In the genomic region with DNA sequence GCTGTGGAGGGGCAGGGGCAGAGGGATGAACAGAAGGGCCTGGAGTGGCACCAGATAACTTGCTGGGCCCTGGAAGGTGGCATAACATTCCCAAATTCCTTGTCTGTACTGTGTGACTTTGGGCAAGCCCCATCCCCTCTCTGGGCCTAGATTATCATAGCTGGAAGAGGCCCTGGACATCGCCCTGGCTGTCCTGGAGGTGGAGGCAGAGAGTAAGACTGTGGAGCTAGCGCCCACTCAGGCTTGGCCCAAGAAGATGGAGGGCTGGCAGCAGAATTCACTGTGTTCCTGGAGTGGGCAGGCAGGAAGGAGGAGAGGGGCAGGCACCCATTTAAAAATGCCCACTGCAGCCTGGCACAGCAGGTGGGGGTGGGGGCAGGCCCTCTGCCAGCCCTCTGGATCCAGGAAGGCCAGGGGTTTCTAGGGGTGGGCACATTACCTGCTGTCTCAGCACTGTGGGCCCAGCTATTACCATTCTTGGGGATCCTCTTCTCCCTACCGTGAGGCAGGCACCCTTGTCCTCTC, we compare ENCODE assay signal across 9 cellular contexts. TPM values are rescaled to one million over a fixed set of nuclear protein-coding genes. Genes with fewer than 3 reads are reported as not detected.
DNase-seq lines count a peak whose midpoint lies in the region; ATAC-seq and TF ChIP-seq lines count a peak whose summit lies in the region.
"Had no signal": no experiment of that assay in that cellular context is flagged by ENCODE, and none has a peak within 500 bp of the region (broad histone marks: within the 10 kb centered on the region; RNA-seq: fewer than 3 reads in every experiment).

No MANE protein-coding gene starts in this region.

- TF ChIP-seq CTCF in esophagus squamous epithelium (IDR thresholded peaks at IDR 0.05) (peak in 1 of 6 experiments; percentile 19), progenitor cell of endocrine pancreas (IDR thresholded peaks at IDR 0.05; ENCODE audit: unreplicated experiment) (peak; percentile 46)

- H3K4me3 ChIP-seq in esophagus squamous epithelium = no peak overlapping the region

- H3K4me1 Mint-ChIP-seq in progenitor cell of endocrine pancreas (ENCODE audit: low read depth) = peaks cover 72% of the 10 kb centered on the region
- H3K4me1 Mint-ChIP-seq in stimulated activated naive CD8-positive, alpha-beta T cell treated with anti-CD3 and anti-CD28 coated beads, Interleukin-15, amount 100 ng/mL, for 72 hours = no peaks in the 10 kb centered on the region

- TF ChIP-seq POLR2A in esophagus squamous epithelium (IDR thresholded peaks at IDR 0.05) = no peak

- H3K27ac Mint-ChIP-seq in progenitor cell of endocrine pancreas = peak overlapping the region; percentile 88
- no peak overlapping the region for H3K27ac Mint-ChIP-seq in stimulated activated naive CD8-positive, alpha-beta T cell treated with anti-CD3 and anti-CD28 coated beads, Interleukin-15, amount 100 ng/mL, for 72 hours

- no peak for ATAC-seq in HG02981 (IDR thresholded peaks at IDR 0.05; ENCODE audit: unreplicated experiment)
- no peak for ATAC-seq in stimulated activated naive CD8-positive, alpha-beta T cell treated with anti-CD3 and anti-CD28 coated beads, Interleukin-15, amount 100 ng/mL, for 72 hours

- peaks cover 10 to 94% (median 40%) of the 10 kb centered on the region in 3 donors for H3K4me1 ChIP-seq in esophagus squamous epithelium

- no peaks in the 10 kb centered on the region for H3K27me3 ChIP-seq in esophagus squamous epithelium

- intact Hi-C loops in esophagus squamous epithelium (cut with DNase I) = no loop called here

- H3K27me3 Mint-ChIP-seq in progenitor cell of endocrine pancreas = no peaks in the 10 kb centered on the region
- H3K27me3 Mint-ChIP-seq in stimulated activated naive CD8-positive, alpha-beta T cell treated with anti-CD3 and anti-CD28 coated beads, Interleukin-15, amount 100 ng/mL, for 72 hours = peaks cover 9% of the 10 kb centered on the region

- H3K9me3 ChIP-seq in esophagus squamous epithelium = no peaks in the 10 kb centered on the region

- H3K4me3 Mint-ChIP-seq in progenitor cell of endocrine pancreas (ENCODE audit: low read depth) = no peak overlapping the region
- no peak overlapping the region for H3K4me3 Mint-ChIP-seq in stimulated activated naive CD8-positive, alpha-beta T cell treated with anti-CD3 and anti-CD28 coated beads, Interleukin-15, amount 100 ng/mL, for 72 hours

- H3K27ac ChIP-seq in esophagus squamous epithelium = peak overlapping the region; percentile 34 to 66 (median 56)
- H3K27ac ChIP-seq: epithelial cell of prostate had no signal

- WGBS in esophagus squamous epithelium, 2 donors = 53 to 65% methylated on average over 2 to 3 of the region's 3 CpGs

- H3K36me3 Mint-ChIP-seq in progenitor cell of endocrine pancreas (ENCODE audit: insufficient read depth) = no peaks in the 10 kb centered on the region

- no peaks in the 10 kb centered on the region for H3K9me3 Mint-ChIP-seq in progenitor cell of endocrine pancreas (ENCODE audit: low read depth)
- H3K9me3 Mint-ChIP-seq in stimulated activated naive CD8-positive, alpha-beta T cell treated with anti-CD3 and anti-CD28 coated beads, Interleukin-15, amount 100 ng/mL, for 72 hours = no peaks in the 10 kb centered on the region

- peak; percentile 62 for DNase-seq in EL
- peak; percentile 73 for DNase-seq in OCI-M1 (lab: John Stamatoyannopoulos, UW)
- no peak for DNase-seq in esophagus squamous epithelium (lab: John Stamatoyannopoulos, UW)
- no peak for DNase-seq in progenitor cell of endocrine pancreas (ENCODE audit: low spot score, unreplicated experiment)
- DNase-seq in NCI-H1694 (lab: John Stamatoyannopoulos, UW) = no peak
- no peak for DNase-seq in KG1 (lab: John Stamatoyannopoulos, UW)
- no peak for DNase-seq in stimulated activated naive CD8-positive, alpha-beta T cell treated with anti-CD3 and anti-CD28 coated beads, Interleukin-15, amount 100 ng/mL, for 72 hours

- H3K36me3 ChIP-seq in esophagus squamous epithelium = no peaks in the 10 kb centered on the region

RNA-seq across cellular contexts. Expression of gene ARHGEF17, which starts 22.6 kb away (rescaled TPM):
- total RNA-seq in esophagus squamous epithelium (10 to 100 TPM in 1 of 4 donors, 1 to 10 TPM in 3; 3.2 to 23.1 (median 5.4) TPM), progenitor cell of endocrine pancreas (71.4 and 77.0 TPM in 2 replicates)

RNA-seq across cellular contexts. Expression of gene RELT, which starts 45.6 kb away (rescaled TPM):
- 1 to 10 TPM; 3.7 to 8.8 (median 5.3) TPM for total RNA-seq in esophagus squamous epithelium
- 5.3 and 5.7 TPM in 2 replicates for total RNA-seq in progenitor cell of endocrine pancreas

RNA-seq across cellular contexts. Expression of gene P2RY6, which starts 58.5 kb away (rescaled TPM):
- total RNA-seq in esophagus squamous epithelium (1 to 10 TPM in 3 of 4 donors, under 1 TPM in 1; 0.26 to 3.6 (median 1.3) TPM), progenitor cell of endocrine pancreas (0.13 and 0.14 TPM in 2 replicates)

Comparison
In these comparisons a context has a peak if more than half of its experiments do, and no peak if none do; other contexts are left out.
1. DNase-seq: peak in EL (single experiment) and OCI-M1 (single experiment); none in esophagus squamous epithelium (single experiment), progenitor cell of endocrine pancreas (single experiment), NCI-H1694 (single experiment), KG1 (single experiment) and stimulated activated naive CD8-positive, alpha-beta T cell treated with anti-CD3 and anti-CD28 coated beads, Interleukin-15, amount 100 ng/mL, for 72 hours (0 of 2).